Comparison of ENCODE assay signal across 8 cellular contexts in genomic region chr20:31861346-31862156, GRCh38. TPM values are rescaled to one million over a fixed set of nuclear protein-coding genes. Genes with fewer than 3 reads are reported as not detected.
DNase-seq lines count a peak whose midpoint lies in the region; ATAC-seq and TF ChIP-seq lines count a peak whose summit lies in the region.

No MANE protein-coding gene starts in this region.

- H3K4me1 ChIP-seq in Karpas-422 (ENCODE audit: low read length) (peaks cover 7% of the 10 kb centered on the region), heart right ventricle (peaks cover 9 to 22% (median 17%) of the 10 kb centered on the region in 9 donors), vagina (peaks cover 15% of the 10 kb centered on the region)

- no peaks in the 10 kb centered on the region for H3K9me2 ChIP-seq in Karpas-422 (replicated peaks; ENCODE audit: insufficient read depth, low read length)

- no peaks in the 10 kb centered on the region for H3K79me2 ChIP-seq in Karpas-422 (ENCODE audit: low read length)

- no peaks in the 10 kb centered on the region for H3K9me3 ChIP-seq in Karpas-422 (ENCODE audit: low read length)
- no peaks in the 10 kb centered on the region for H3K9me3 ChIP-seq in heart right ventricle
- no peaks in the 10 kb centered on the region for H3K9me3 ChIP-seq in vagina

- intact Hi-C loops in heart right ventricle (cut with DNase I): no loop called here
- intact Hi-C loops in vagina (cut with DNase I): no loop called here

- no peak overlapping the region for H3K27ac ChIP-seq in Karpas-422 (ENCODE audit: low read length)
- H3K27ac ChIP-seq in heart right ventricle: peak overlapping the region in 1 of 10 donors; percentile 50
- H3K27ac ChIP-seq in vagina: no peak overlapping the region

- H3K36me3 ChIP-seq in Karpas-422 (ENCODE audit: insufficient read depth, low read length) (no peaks in the 10 kb centered on the region), heart right ventricle (no peaks in the 10 kb centered on the region), vagina (no peaks in the 10 kb centered on the region)

- peak; percentile 86 for DNase-seq in GM12865 (ENCODE audit: low read depth)
- peak; percentile 50 for DNase-seq in Karpas-422
- peak; percentile 55 to 78 for DNase-seq in SHP77 (lab: John Stamatoyannopoulos, UW)
- peak; percentile 68 for DNase-seq in activated naive CD4-positive, alpha-beta T cell treated with Interleukin-2 at 50 U/mL for 16 hours
- DNase-seq in heart right ventricle: peak; percentile 57 to 73
- DNase-seq in putamen (ENCODE audit: low spot score): peak; percentile 54
- DNase-seq in vagina (ENCODE audit: extremely low spot score in 2 of 2): no peak

- no peaks in the 10 kb centered on the region for H4K20me1 ChIP-seq in Karpas-422 (ENCODE audit: insufficient read depth, low read depth, low read length)

- TF ChIP-seq CTCF in GM12865 (IDR thresholded peaks at IDR 0.05; ENCODE audit: insufficient read depth, low read depth, low read length, missing control alignments): no peak
- TF ChIP-seq CTCF in heart right ventricle (IDR thresholded peaks at IDR 0.05): no peak
- TF ChIP-seq CTCF in vagina (IDR thresholded peaks at IDR 0.05): no peak

- no peak for TF ChIP-seq POLR2A in vagina (IDR thresholded peaks at IDR 0.05)

- ATAC-seq in heart right ventricle (peak; percentile 61 to 83 (median 73)), GM21737 (IDR thresholded peaks at IDR 0.05; ENCODE audit: unreplicated experiment) (no peak)

- H2AFZ ChIP-seq in Karpas-422 (ENCODE audit: low read length): no peak overlapping the region

- H3K9ac ChIP-seq in Karpas-422 (ENCODE audit: low read length): no peak overlapping the region

- 6% methylated on average over 58 to 62 of the region's 62 CpGs for WGBS in heart right ventricle, 2 donors

- H3K4me2 ChIP-seq in Karpas-422 (ENCODE audit: low read depth, low read length, poor library complexity, severe bottlenecking): peak overlapping the region; percentile 32

- no peaks in the 10 kb centered on the region for H3K27me3 ChIP-seq in Karpas-422 (ENCODE audit: low read length)
- H3K27me3 ChIP-seq in heart right ventricle: peaks cover 0 to 48% (median 9%) of the 10 kb centered on the region in 7 donors
- no peaks in the 10 kb centered on the region for H3K27me3 ChIP-seq in vagina

- H3K4me3 ChIP-seq in GM12865 (ENCODE audit: low read depth, low read length) (peak overlapping the region; percentile 39), Karpas-422 (ENCODE audit: low read length) (no peak overlapping the region), heart right ventricle (peak overlapping the region; percentile 38 to 65 (median 59)), vagina (peak overlapping the region; percentile 54 to 84)

RNA-seq across cellular contexts. Expression of gene DUSP15, which starts 8.8 kb away (rescaled TPM):
- total RNA-seq in Karpas-422 (2014; rRNA removed; shearing (Covaris generic); ENCODE audit: low replicate concordance): not detected in 2 replicates
- total RNA-seq in heart right ventricle: 1 to 10 TPM; 1.7 to 7.2 (median 5.0) TPM
- 1 to 10 TPM in 1 of 2 donors, under 1 TPM in 1; 0.90 to 6.0 TPM for polyA plus RNA-seq in heart right ventricle
- total RNA-seq in vagina: 2.5 TPM

RNA-seq across cellular contexts. Expression of gene TTLL9, which starts 8.9 kb away (rescaled TPM):
- not detected in 2 replicates for total RNA-seq in Karpas-422 (2014; rRNA removed; shearing (Covaris generic); ENCODE audit: low replicate concordance)
- total RNA-seq in heart right ventricle (under 1 TPM in 1 of 10 donors, not detected in 9; 0.15 TPM), vagina (not detected)
- polyA plus RNA-seq in heart right ventricle: under 1 TPM; 0.03 to 0.07 TPM

RNA-seq across cellular contexts. Expression of gene FOXS1, which starts 16.1 kb away (rescaled TPM):
- not detected in 2 replicates for total RNA-seq in Karpas-422 (2014; rRNA removed; shearing (Covaris generic); ENCODE audit: low replicate concordance)
- total RNA-seq in heart right ventricle: 1 to 10 TPM; 1.4 to 6.5 (median 2.5) TPM
- polyA plus RNA-seq in heart right ventricle: 1 to 10 TPM; 6.0 to 7.5 TPM
- total RNA-seq in vagina: not detected

RNA-seq across cellular contexts. Expression of gene MYLK2, which starts 42.4 kb away (rescaled TPM):
- total RNA-seq in Karpas-422 (2014; rRNA removed; shearing (Covaris generic); ENCODE audit: low replicate concordance): 0.22 TPM in 2 replicates
- total RNA-seq in heart right ventricle (1 to 10 TPM in 1 of 10 donors, under 1 TPM in 8, not detected in 1; 0.06 to 2.1 (median 0.28) TPM), vagina (not detected)
- polyA plus RNA-seq in heart right ventricle: under 1 TPM in 1 of 2 donors, not detected in 1; 0.16 TPM

Comparison
In these comparisons a context has a peak if more than half of its experiments do, and no peak if none do; other contexts are left out.
1. DNase-seq: peak in GM12865 (single experiment), Karpas-422 (single experiment), SHP77 (2 of 2), activated naive CD4-positive, alpha-beta T cell treated with Interleukin-2 at 50 U/mL for 16 hours (single experiment), heart right ventricle (2 of 2) and putamen (single experiment); none in vagina (0 of 2).